1 cellular context compared by ENCODE assay signal in the genomic region with DNA sequence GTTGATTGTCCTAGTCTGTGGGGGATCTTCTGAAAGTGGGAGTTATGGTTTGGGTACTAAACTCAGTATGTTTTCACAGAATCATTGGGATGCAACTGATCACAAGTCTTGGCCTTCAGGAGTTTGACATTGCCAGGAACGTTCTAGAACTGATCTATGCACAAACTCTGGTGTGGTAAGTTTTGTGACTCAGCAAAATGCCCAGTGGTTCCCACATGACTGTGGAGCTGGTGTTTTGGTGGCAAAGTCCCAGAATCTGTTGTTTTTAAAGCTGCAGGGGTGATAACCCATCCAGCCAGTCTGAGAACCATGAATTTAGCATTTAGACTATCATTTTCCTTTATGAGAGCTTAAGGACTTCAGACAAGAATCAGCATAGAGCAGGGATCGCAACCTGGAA.
A peak's percentile ranks its signal among the peaks of the same experiment; 100 is the strongest.
TF ChIP-seq lines count a peak whose summit lies in the region.

No MANE protein-coding gene starts in this region.

TF ChIP-seq in K562, 482 proteins besides CTCF, POLR2A, EP300 and RAD21 (continued from another document):
- TF ChIP-seq MAFK (IDR thresholded peaks at IDR 0.05; ENCODE audit: low read length) (peak; percentile 75; the same call in 1 of the 2 replicates), MAFF (IDR thresholded peaks at IDR 0.05; ENCODE audit: low read length) (peak; percentile 78), ZBTB1 (CRISPR knock-in tag; IDR thresholded peaks at IDR 0.05; ENCODE audit: borderline replicate concordance, low read depth) (no peak)
TF ChIP-seq in K562: peak in this region for 10.
